Comparison of ENCODE assay signal across 9 cellular contexts in genomic region chr14:76267322-76268012, GRCh38.
A peak's percentile ranks its signal among the peaks of the same experiment; 100 is the strongest.
DNase-seq lines count a peak whose midpoint lies in the region; ATAC-seq and TF ChIP-seq lines count a peak whose summit lies in the region.
"Had no signal": no experiment of that assay in that cellular context is flagged by ENCODE, and none has a peak within 500 bp of the region (broad histone marks: within the 10 kb centered on the region; RNA-seq: fewer than 3 reads in every experiment).

No MANE protein-coding gene starts in this region.

- TF ChIP-seq POLR2A in testis (IDR thresholded peaks at IDR 0.05) = no peak

- no peaks in the 10 kb centered on the region for H3K4me1 ChIP-seq in endodermal cell (ENCODE audit: control insufficient read depth, insufficient read depth, low read length)
- no peaks in the 10 kb centered on the region for H3K4me1 ChIP-seq in testis

- H3K9me3 ChIP-seq in endodermal cell (ENCODE audit: control insufficient read depth, low read length) (no peaks in the 10 kb centered on the region), testis (no peaks in the 10 kb centered on the region)
- H3K9me3 ChIP-seq: neutrophil had no signal

- no peaks in the 10 kb centered on the region for H3K9me3 Mint-ChIP-seq in endodermal cell

- H3K36me3 ChIP-seq in endodermal cell (ENCODE audit: control insufficient read depth, insufficient read depth, low read length) (no peaks in the 10 kb centered on the region), testis (ENCODE audit: low read depth, missing control alignments) (no peaks in the 10 kb centered on the region)
- H3K36me3 ChIP-seq: neutrophil had no signal

- peak overlapping the region; percentile 41 for H3K4me3 Mint-ChIP-seq in endodermal cell

- intact Hi-C loops in testis (cut with DNase I; ENCODE audit: low total_unique reads) = no loop called here

- DNase-seq in DMS79 (lab: John Stamatoyannopoulos, UW) (peak; percentile 33), NCI-H1105 (lab: John Stamatoyannopoulos, UW) (peak; percentile 33), endodermal cell (peak; percentile 78), medulla oblongata (ENCODE audit: extremely low spot score) (peak; percentile 63), testis (peak; percentile 86), HPDE6-E6E7 (ENCODE audit: extremely low spot score) (no peak)

- peaks cover 6% of the 10 kb centered on the region for H3K4me1 Mint-ChIP-seq in endodermal cell

- no peak overlapping the region for H3K27ac ChIP-seq in endodermal cell (ENCODE audit: low read depth, low read length)
- H3K27ac ChIP-seq in testis = peak overlapping the region; percentile 68 to 70
- H3K27ac ChIP-seq: neutrophil had no signal

- WGBS in endodermal cell (ENCODE audit: insufficient coverage in 1 of 2, insufficient read length in 1 of 2), 2 experiments = 76 to 82% methylated on average over 10 to 23 of the region's 24 CpGs
- WGBS in testis, 2 donors = 18 to 32% methylated on average over 23 to 24 of the region's 24 CpGs

- H3K9ac ChIP-seq in endodermal cell (ENCODE audit: extremely low read depth, low read length, poor library complexity, severe bottlenecking) = no peak overlapping the region

- peak; percentile 53 for TF ChIP-seq CTCF in endodermal cell (conservative IDR thresholded peaks at IDR 0.05)
- no peak for TF ChIP-seq CTCF in testis (IDR thresholded peaks at IDR 0.05)

- H3K27me3 ChIP-seq in endodermal cell (ENCODE audit: control insufficient read depth, insufficient read depth, low read length, poor library complexity, severe bottlenecking) = no peaks in the 10 kb centered on the region
- H3K27me3 ChIP-seq in testis = no peaks in the 10 kb centered on the region

- ATAC-seq in GM18870 (IDR thresholded peaks at IDR 0.05; ENCODE audit: unreplicated experiment) (no peak), GM21737 (IDR thresholded peaks at IDR 0.05; ENCODE audit: unreplicated experiment) (no peak)

- H3K4me3 ChIP-seq in endodermal cell (ENCODE audit: low read length) (no peak overlapping the region), testis (peak overlapping the region; percentile 46 to 62)

- H3K36me3 Mint-ChIP-seq in endodermal cell (ENCODE audit: low read depth) = peaks cover 2% of the 10 kb centered on the region

- H3K27ac Mint-ChIP-seq in endodermal cell = no peak overlapping the region

- H3K27me3 Mint-ChIP-seq in endodermal cell (ENCODE audit: insufficient read depth) = peaks cover 49% of the 10 kb centered on the region
